Comparison of ENCODE assay signal across 8 cellular contexts in the genomic region with DNA sequence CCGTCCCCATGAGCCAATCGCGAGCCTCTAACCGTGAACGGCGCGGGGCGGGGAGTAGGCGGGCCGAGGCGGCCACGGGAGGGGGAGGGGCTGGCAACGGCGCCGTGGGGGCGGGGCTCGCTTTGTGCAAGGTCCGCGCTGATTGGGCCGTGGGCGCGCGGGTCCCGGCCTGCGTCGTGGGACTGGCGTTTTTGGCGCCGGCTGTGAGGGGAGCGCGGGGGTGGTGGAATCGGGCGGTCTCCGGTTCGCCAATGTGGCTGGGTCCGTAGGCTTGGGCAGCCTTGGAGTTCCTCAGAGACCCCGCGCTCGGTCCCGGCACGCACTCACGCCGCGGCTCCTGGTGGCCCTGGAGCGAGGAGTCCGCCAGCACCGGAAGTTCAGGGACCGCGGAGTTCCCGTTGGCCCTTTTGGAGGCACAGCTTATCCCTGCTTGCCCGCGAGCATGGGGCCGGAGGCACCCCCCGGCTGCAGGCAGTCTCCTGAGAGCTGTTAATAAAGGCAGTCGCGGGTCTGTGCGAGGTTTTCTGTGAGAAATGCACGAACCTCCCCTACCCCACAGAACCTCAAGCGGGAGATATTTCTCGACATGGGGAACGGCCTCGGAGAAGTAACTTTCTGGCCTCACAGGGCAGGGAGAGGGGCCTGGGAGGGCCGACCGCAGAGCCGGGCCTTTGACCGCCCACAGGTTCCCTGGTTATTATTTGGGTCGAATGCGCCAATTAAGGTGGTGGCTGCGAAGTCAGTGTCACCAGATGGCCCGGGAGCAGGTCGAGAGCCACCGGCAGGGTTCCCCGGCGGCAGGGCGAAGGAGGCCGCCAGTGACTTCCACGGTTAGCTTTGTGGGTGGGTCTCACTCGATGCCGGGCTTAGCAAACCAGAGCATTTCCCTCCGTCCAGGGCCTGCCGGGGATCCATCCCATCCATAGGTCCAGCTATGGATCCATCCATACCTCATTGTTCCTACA. TPM values are rescaled to one million over a fixed set of nuclear protein-coding genes. Genes with fewer than 3 reads are reported as not detected.
DNase-seq lines count a peak whose midpoint lies in the region; ATAC-seq and TF ChIP-seq lines count a peak whose summit lies in the region.

No MANE protein-coding gene starts in this region.

- TF ChIP-seq CTCF in GM12865 (IDR thresholded peaks at IDR 0.05; ENCODE audit: insufficient read depth, low read depth, low read length, missing control alignments) (no peak), lower leg skin (IDR thresholded peaks at IDR 0.05) (no peak)

- peaks cover 46% of the 10 kb centered on the region for H3K36me3 Mint-ChIP-seq in dendritic cell treated with granulocyte-macrophage colony-stimulating factor and Interleukin-4, amounts not matched to agents 40 ng/mL and 50 ng/mL, for 4 days (ENCODE audit: low read depth)

- intact Hi-C loops in dendritic cell treated with granulocyte-macrophage colony-stimulating factor and Interleukin-4, amounts not matched to agents 40 ng/mL and 50 ng/mL, for 4 days (cut with micrococcal nuclease), result loop anchor here (2.0 kb wide), 1 partner anchor 18 kb away; no protein-coding TSS in a partner anchor
- intact Hi-C loops in lower leg skin (cut with DNase I; ENCODE audit: low total_unique reads), result no loop called here

- peak overlapping the region; percentile 94 for H3K27ac Mint-ChIP-seq in dendritic cell treated with granulocyte-macrophage colony-stimulating factor and Interleukin-4, amounts not matched to agents 40 ng/mL and 50 ng/mL, for 4 days

- TF ChIP-seq POLR2A in lower leg skin (IDR thresholded peaks at IDR 0.05), result no peak

- 0% methylated on average over 13 to 44 of the region's 81 CpGs for WGBS in lower leg skin, 2 donors

- DNase-seq in GM12865 (ENCODE audit: low read depth) (peak; percentile 99), NCI-H2196 treated with DMSO at 0.1 percent for 48 hours (lab: John Stamatoyannopoulos, UW; ENCODE audit: unreplicated experiment) (peak; percentile 95), lower leg skin (ENCODE audit: low spot score in 2 of 2) (peak; percentile 98 to 100)
- DNase-seq in activated CD4-positive, alpha-beta T cell treated with anti-CD3 and anti-CD28 coated beads, Interleukin-2, amount 50 U/mL, for 24 hours (ENCODE audit: low read depth in 1 of 2, low spot score in 1 of 2), result peak; percentile 98
- peak; percentile 99 to 100 for DNase-seq in stimulated activated CD4-positive, alpha-beta T cell treated with anti-CD3 and anti-CD28 coated beads, Interleukin-4, amount 100 ng/mL, for 48 hours (ENCODE audit: low read depth in 2 of 2)

- ATAC-seq in HG02870 (IDR thresholded peaks at IDR 0.05; ENCODE audit: unreplicated experiment) (peak; percentile 30), HG03521 (IDR thresholded peaks at IDR 0.05; ENCODE audit: unreplicated experiment) (no peak)

- H3K9me3 Mint-ChIP-seq in dendritic cell treated with granulocyte-macrophage colony-stimulating factor and Interleukin-4, amounts not matched to agents 40 ng/mL and 50 ng/mL, for 4 days, result no peaks in the 10 kb centered on the region

- peak overlapping the region; percentile 96 for H3K4me3 Mint-ChIP-seq in dendritic cell treated with granulocyte-macrophage colony-stimulating factor and Interleukin-4, amounts not matched to agents 40 ng/mL and 50 ng/mL, for 4 days

- H3K27me3 Mint-ChIP-seq in dendritic cell treated with granulocyte-macrophage colony-stimulating factor and Interleukin-4, amounts not matched to agents 40 ng/mL and 50 ng/mL, for 4 days, result no peaks in the 10 kb centered on the region

- peaks cover 72% of the 10 kb centered on the region for H3K4me1 Mint-ChIP-seq in dendritic cell treated with granulocyte-macrophage colony-stimulating factor and Interleukin-4, amounts not matched to agents 40 ng/mL and 50 ng/mL, for 4 days (ENCODE audit: low read depth)

- H3K4me3 ChIP-seq in GM12865 (ENCODE audit: low read depth, low read length) (peak overlapping the region; percentile 78), lower leg skin (ENCODE audit: low read depth, poor library complexity, severe bottlenecking) (peak overlapping the region; percentile 34)

RNA-seq across cellular contexts. Expression of a gene that starts 0.6 kb away (rescaled TPM):
- total RNA-seq in lower leg skin, result 100 to 1,000 TPM in 3 of 4 donors, 10 to 100 TPM in 1; 82.4 to 145 (median 115) TPM
